In genomic region chr5:122297587-122298298, GRCh38 we compare ENCODE assay signal across 14 cellular contexts.
DNase-seq lines count a peak whose midpoint lies in the region; ATAC-seq and TF ChIP-seq lines count a peak whose summit lies in the region.
"Had no signal": no experiment of that assay in that cellular context is flagged by ENCODE, and none has a peak within 500 bp of the region (broad histone marks: within the 10 kb centered on the region; RNA-seq: fewer than 3 reads in every experiment).

No MANE protein-coding gene starts in this region.

- ATAC-seq in GM18508 (IDR thresholded peaks at IDR 0.05; ENCODE audit: insufficient read depth, unreplicated experiment) (peak; percentile 82), HG02885 (IDR thresholded peaks at IDR 0.05; ENCODE audit: poor library complexity, unreplicated experiment) (peak; percentile 91), HG03520 (IDR thresholded peaks at IDR 0.05; ENCODE audit: unreplicated experiment) (peak; percentile 95)
- ATAC-seq in activated CD4-positive, CD25-positive, alpha-beta regulatory T cell treated with anti-CD3 and anti-CD28 coated beads, Interleukin-2, amount 50 U/mL, for 24 hours = no peak
- ATAC-seq: heart right ventricle, pancreas had no signal

- H3K4me1 Mint-ChIP-seq in activated naive CD4-positive, alpha-beta T cell treated with anti-CD3 and anti-CD28 coated beads, Interleukin-2, amount 10 ng/mL, durations not matched to agents 7 days and 5 days = no peaks in the 10 kb centered on the region

- no peaks in the 10 kb centered on the region for H3K27me3 Mint-ChIP-seq in activated naive CD4-positive, alpha-beta T cell treated with anti-CD3 and anti-CD28 coated beads, Interleukin-2, amount 10 ng/mL, durations not matched to agents 7 days and 5 days
- H3K27me3 Mint-ChIP-seq: activated T-cell treated with anti-CD3 and anti-CD28 coated beads, Interleukin-2, amount 50 U/mL, for 24 hours had no signal

- H3K36me3 Mint-ChIP-seq in activated naive CD4-positive, alpha-beta T cell treated with anti-CD3 and anti-CD28 coated beads, Interleukin-2, amount 10 ng/mL, durations not matched to agents 7 days and 5 days = no peaks in the 10 kb centered on the region

- CTCF ChIA-PET in activated naive CD4-positive, alpha-beta T cell treated with anti-CD3 and anti-CD28 coated beads, Interleukin-2, amount 10 ng/mL, durations not matched to agents 7 days and 5 days (lab: Charles Lee) = no interaction called here

- no peak for TF ChIP-seq CTCF in GM20000 (IDR thresholded peaks at IDR 0.05; ENCODE audit: extremely low read depth, missing control alignments)

- DNase-seq in GM20000 (ENCODE audit: low spot score) = peak; percentile 31
- DNase-seq in inferior parietal cortex (ENCODE audit: extremely low spot score) = no peak
- no peak for DNase-seq in HK-2 (ENCODE audit: unreplicated experiment)
- DNase-seq in activated naive CD4-positive, alpha-beta T cell treated with anti-CD3 and anti-CD28 coated beads, Interleukin-2, amount 10 ng/mL, durations not matched to agents 7 days and 5 days = no peak
- DNase-seq: activated T-cell treated with anti-CD3 and anti-CD28 coated beads, Interleukin-2, amount 50 U/mL, for 24 hours; heart right ventricle; NCI-H2171 treated with DMSO at 0.1 percent for 48 hours; pancreas; stomach; WERI-Rb-1 had no signal

- H3K27ac Mint-ChIP-seq in activated naive CD4-positive, alpha-beta T cell treated with anti-CD3 and anti-CD28 coated beads, Interleukin-2, amount 10 ng/mL, durations not matched to agents 7 days and 5 days = no peak overlapping the region
- H3K27ac Mint-ChIP-seq: activated T-cell treated with anti-CD3 and anti-CD28 coated beads, Interleukin-2, amount 50 U/mL, for 24 hours had no signal

- H3K4me3 Mint-ChIP-seq in activated naive CD4-positive, alpha-beta T cell treated with anti-CD3 and anti-CD28 coated beads, Interleukin-2, amount 10 ng/mL, durations not matched to agents 7 days and 5 days = no peak overlapping the region
- H3K4me3 Mint-ChIP-seq: activated T-cell treated with anti-CD3 and anti-CD28 coated beads, Interleukin-2, amount 50 U/mL, for 24 hours had no signal

- H3K9me3 Mint-ChIP-seq in activated naive CD4-positive, alpha-beta T cell treated with anti-CD3 and anti-CD28 coated beads, Interleukin-2, amount 10 ng/mL, durations not matched to agents 7 days and 5 days = no peaks in the 10 kb centered on the region

Comparison
In these comparisons a context has a peak if more than half of its experiments do, and no peak if none do; other contexts are left out.
1. ATAC-seq: peak in GM18508 (single experiment), HG02885 (single experiment) and HG03520 (single experiment); none in activated CD4-positive, CD25-positive, alpha-beta regulatory T cell treated with anti-CD3 and anti-CD28 coated beads, Interleukin-2, amount 50 U/mL, for 24 hours (0 of 2).